ENCODE assay signal across 9 cellular contexts in genomic region chr11:67632175-67632981, GRCh38. TPM values are rescaled to one million over a fixed set of nuclear protein-coding genes. Genes with fewer than 3 reads are reported as not detected.
DNase-seq lines count a peak whose midpoint lies in the region; ATAC-seq and TF ChIP-seq lines count a peak whose summit lies in the region.
"Had no signal": no experiment of that assay in that cellular context is flagged by ENCODE, and none has a peak within 500 bp of the region (broad histone marks: within the 10 kb centered on the region; RNA-seq: fewer than 3 reads in every experiment).

No MANE protein-coding gene starts in this region.

- peak; percentile 82 for DNase-seq in colonic mucosa
- DNase-seq in osteocyte (ENCODE audit: extremely low spot score, unreplicated experiment): peak; percentile 83
- no peak for DNase-seq in NCI-H1092 (lab: John Stamatoyannopoulos, UW)
- DNase-seq in hippocampal formation (lab: John Stamatoyannopoulos, UW): no peak
- DNase-seq: brain microvascular endothelial cell, NCI-H226 had no signal

- H3K4me3 ChIP-seq in colonic mucosa: no peak overlapping the region

- H3K4me1 Mint-ChIP-seq in IgD-negative memory B cell: peaks cover 0 to 9% (median 6%) of the 10 kb centered on the region in 3 donors
- H3K4me1 Mint-ChIP-seq in osteocyte (ENCODE audit: unreplicated experiment): peaks cover 6% of the 10 kb centered on the region

- no peaks in the 10 kb centered on the region for H3K36me3 ChIP-seq in colonic mucosa
- H3K36me3 ChIP-seq: brain microvascular endothelial cell had no signal

- H3K36me3 Mint-ChIP-seq in IgD-negative memory B cell: peaks cover 1% of the 10 kb centered on the region
- H3K36me3 Mint-ChIP-seq in osteocyte (ENCODE audit: unreplicated experiment): no peaks in the 10 kb centered on the region

- intact Hi-C loops in colonic mucosa (cut with DNase I): no loop called here

- no peaks in the 10 kb centered on the region for H3K27me3 ChIP-seq in colonic mucosa
- H3K27me3 ChIP-seq: brain microvascular endothelial cell had no signal

- H3K9me3 Mint-ChIP-seq in IgD-negative memory B cell: no peaks in the 10 kb centered on the region
- no peaks in the 10 kb centered on the region for H3K9me3 Mint-ChIP-seq in osteocyte (ENCODE audit: unreplicated experiment)

- TF ChIP-seq CTCF in colonic mucosa (IDR thresholded peaks at IDR 0.05) (no peak), osteocyte (IDR thresholded peaks at IDR 0.05) (no peak)

- H3K9ac ChIP-seq in colonic mucosa (ENCODE audit: low read depth in 2 of 2, low read length in 2 of 2): peak overlapping the region; percentile 58 to 85

- H3K27ac Mint-ChIP-seq in IgD-negative memory B cell (peak overlapping the region in 2 of 3 donors; percentile 8 to 23), osteocyte (ENCODE audit: unreplicated experiment) (no peak overlapping the region)

- peak overlapping the region; percentile 63 for H3K27ac ChIP-seq in colonic mucosa
- H3K27ac ChIP-seq: brain microvascular endothelial cell had no signal

- no peaks in the 10 kb centered on the region for H3K27me3 Mint-ChIP-seq in IgD-negative memory B cell
- peaks cover 2% of the 10 kb centered on the region for H3K27me3 Mint-ChIP-seq in osteocyte (ENCODE audit: unreplicated experiment)

- no peaks in the 10 kb centered on the region for H3K9me3 ChIP-seq in colonic mucosa

- ATAC-seq in GM21390 (IDR thresholded peaks at IDR 0.05; ENCODE audit: unreplicated experiment): no peak

- H3K4me3 Mint-ChIP-seq in IgD-negative memory B cell: peak overlapping the region in 3 of 4 donors; percentile 17 to 83 (median 63)
- no peak overlapping the region for H3K4me3 Mint-ChIP-seq in osteocyte (ENCODE audit: unreplicated experiment)

- H3K4me1 ChIP-seq in colonic mucosa: peaks cover 25% of the 10 kb centered on the region

RNA-seq across cellular contexts. Expression of gene NUDT8, which starts 2.6 kb away (rescaled TPM):
- polyA plus RNA-seq in IgD-negative memory B cell: 2.9 TPM
- total RNA-seq in colonic mucosa: 10 to 100 TPM; 35.1 to 52.5 TPM
- total RNA-seq in osteocyte: 5.9 and 8.0 TPM in 2 replicates

RNA-seq across cellular contexts. Expression of gene TBX10, which starts 7.2 kb away (rescaled TPM):
- not detected for polyA plus RNA-seq in IgD-negative memory B cell
- total RNA-seq in colonic mucosa (10 to 100 TPM in 1 of 2 donors, 1 to 10 TPM in 1; 7.8 to 19.3 TPM), osteocyte (not detected in 2 replicates)
- total RNA-seq: temporal lobe had no signal

RNA-seq across cellular contexts. Expression of gene ACY3, which starts 18.2 kb away (rescaled TPM):
- polyA plus RNA-seq in IgD-negative memory B cell: 0.63 TPM
- total RNA-seq in colonic mucosa (10 to 100 TPM; 10.6 to 13.8 TPM), osteocyte (not detected in 2 replicates)
- total RNA-seq: temporal lobe had no signal

RNA-seq across cellular contexts. Expression of gene NDUFV1, which starts 25.6 kb away (rescaled TPM):
- polyA plus RNA-seq in IgD-negative memory B cell: 121 TPM
- total RNA-seq in colonic mucosa (100 to 1,000 TPM; 329 to 361 TPM), osteocyte (180 and 185 TPM in 2 replicates)

RNA-seq across cellular contexts. Expression of gene ALDH3B2, which starts 42.0 kb away (rescaled TPM):
- polyA plus RNA-seq in IgD-negative memory B cell: not detected
- under 1 TPM; 0.08 to 0.89 TPM for total RNA-seq in colonic mucosa
- not detected in 2 replicates for total RNA-seq in osteocyte

Comparison
In these comparisons a context has a peak if more than half of its experiments do, and no peak if none do; other contexts are left out.
1. DNase-seq: peak in colonic mucosa (single experiment) and osteocyte (single experiment); none in NCI-H1092 (single experiment) and hippocampal formation (0 of 2).
2. RNA of gene ACY3, which starts 18.2 kb away (total RNA-seq): 10.6 to 13.8 TPM in colonic mucosa; not detected in osteocyte; every median in the first group is over 10 times any median in the second.